Comparison of ENCODE assay signal across 19 cellular contexts in the genomic region with DNA sequence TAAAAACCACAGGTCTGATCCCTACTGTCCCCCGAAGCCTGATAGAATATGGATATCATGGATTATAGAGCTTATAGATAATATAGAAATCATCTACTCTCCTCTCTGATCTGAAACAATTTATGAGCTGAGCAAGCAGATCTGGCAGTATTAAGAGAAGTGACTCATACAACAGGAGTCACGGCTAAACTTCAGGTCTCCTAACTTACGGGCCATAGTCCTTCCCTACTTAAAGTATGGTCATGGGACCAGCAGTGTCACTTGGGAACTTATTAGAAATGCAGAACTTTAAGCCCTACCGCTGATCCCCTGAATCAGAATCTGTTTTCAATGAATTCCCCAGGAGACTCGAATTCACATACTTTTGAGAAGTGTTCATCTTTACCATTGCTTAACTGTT.
"Had no signal": no experiment of that assay in that cellular context is flagged by ENCODE, and none has a peak within 500 bp of the region (broad histone marks: within the 10 kb centered on the region; RNA-seq: fewer than 3 reads in every experiment).

No MANE protein-coding gene starts in this region.

- H3K9me3 ChIP-seq: ascending aorta, esophagus muscularis mucosa, suprapubic skin had no signal

- H3K4me3 Mint-ChIP-seq: activated CD4-positive, alpha-beta memory T cell treated with anti-CD3 and anti-CD28 coated beads for 36 hours; activated CD8-positive, alpha-beta memory T cell treated with anti-CD3 and anti-CD28 coated beads, Interleukin-2, amount 10 ng/mL, durations not matched to agents 7 days and 5 days; activated naive CD4-positive, alpha-beta T cell treated with anti-CD3 and anti-CD28 coated beads, Interleukin-2, amount 10 ng/mL, durations not matched to agents 7 days and 5 days; activated T-cell treated with anti-CD3 and anti-CD28 coated beads, Interleukin-2, amount 50 U/mL, for 24 hours; central memory CD8-positive, alpha-beta T cell; nephron progenitor cell; type B pancreatic cell had no signal

- H3K4me1 Mint-ChIP-seq: activated CD8-positive, alpha-beta memory T cell treated with anti-CD3 and anti-CD28 coated beads, Interleukin-2, amount 10 ng/mL, durations not matched to agents 7 days and 5 days; activated naive CD4-positive, alpha-beta T cell treated with anti-CD3 and anti-CD28 coated beads, Interleukin-2, amount 10 ng/mL, durations not matched to agents 7 days and 5 days; central memory CD8-positive, alpha-beta T cell had no signal

- H3K4me3 ChIP-seq: ascending aorta, coronary artery, esophagus muscularis mucosa, skin epidermis, suprapubic skin had no signal

- H3K27me3 ChIP-seq: ascending aorta, esophagus muscularis mucosa, suprapubic skin had no signal

- H3K4me1 ChIP-seq: ascending aorta, esophagus muscularis mucosa, suprapubic skin had no signal

- DNase-seq: activated CD4-positive, alpha-beta memory T cell treated with anti-CD3 and anti-CD28 coated beads for 36 hours; activated CD8-positive, alpha-beta memory T cell treated with anti-CD3 and anti-CD28 coated beads, Interleukin-2, amount 10 ng/mL, durations not matched to agents 7 days and 5 days; activated naive CD4-positive, alpha-beta T cell treated with anti-CD3 and anti-CD28 coated beads, Interleukin-2, amount 10 ng/mL, durations not matched to agents 7 days and 5 days; activated T-cell treated with anti-CD3 and anti-CD28 coated beads, Interleukin-2, amount 50 U/mL, for 24 hours; glutamatergic neuron; nephron progenitor cell; occipital lobe; right cardiac atrium; stimulated activated naive CD8-positive, alpha-beta T cell treated with anti-CD3 and anti-CD28 coated beads, Interleukin-15, Interleukin-2, amounts not matched to agents 100 U/mL and 50 U/mL, for 24 hours; T-helper 1 cell; T1000 had no signal

- H3K9me3 Mint-ChIP-seq: activated CD4-positive, alpha-beta memory T cell treated with anti-CD3 and anti-CD28 coated beads for 36 hours; activated naive CD4-positive, alpha-beta T cell treated with anti-CD3 and anti-CD28 coated beads, Interleukin-2, amount 10 ng/mL, durations not matched to agents 7 days and 5 days; activated T-cell treated with anti-CD3 and anti-CD28 coated beads, Interleukin-2, amount 50 U/mL, for 24 hours; nephron progenitor cell; type B pancreatic cell had no signal

- H3K36me3 Mint-ChIP-seq: activated CD4-positive, alpha-beta memory T cell treated with anti-CD3 and anti-CD28 coated beads for 36 hours; activated CD8-positive, alpha-beta memory T cell treated with anti-CD3 and anti-CD28 coated beads, Interleukin-2, amount 10 ng/mL, durations not matched to agents 7 days and 5 days; activated naive CD4-positive, alpha-beta T cell treated with anti-CD3 and anti-CD28 coated beads, Interleukin-2, amount 10 ng/mL, durations not matched to agents 7 days and 5 days; type B pancreatic cell had no signal

- H3K27ac ChIP-seq: ascending aorta, coronary artery, esophagus muscularis mucosa, skin epidermis, suprapubic skin, VCaP had no signal

- H3K27ac Mint-ChIP-seq: activated CD4-positive, alpha-beta memory T cell treated with anti-CD3 and anti-CD28 coated beads for 36 hours; activated CD8-positive, alpha-beta memory T cell treated with anti-CD3 and anti-CD28 coated beads, Interleukin-2, amount 10 ng/mL, durations not matched to agents 7 days and 5 days; activated naive CD4-positive, alpha-beta T cell treated with anti-CD3 and anti-CD28 coated beads, Interleukin-2, amount 10 ng/mL, durations not matched to agents 7 days and 5 days; activated T-cell treated with anti-CD3 and anti-CD28 coated beads, Interleukin-2, amount 50 U/mL, for 24 hours; nephron progenitor cell; type B pancreatic cell had no signal

- ATAC-seq: activated CD8-positive, alpha-beta memory T cell treated with anti-CD3 and anti-CD28 coated beads, Interleukin-2, amount 10 ng/mL, durations not matched to agents 7 days and 5 days; right cardiac atrium; stimulated activated naive CD8-positive, alpha-beta T cell treated with anti-CD3 and anti-CD28 coated beads, Interleukin-15, Interleukin-2, amounts not matched to agents 100 U/mL and 50 U/mL, for 24 hours had no signal

- H3K36me3 ChIP-seq: ascending aorta, esophagus muscularis mucosa, suprapubic skin had no signal

- H3K27me3 Mint-ChIP-seq: activated naive CD4-positive, alpha-beta T cell treated with anti-CD3 and anti-CD28 coated beads, Interleukin-2, amount 10 ng/mL, durations not matched to agents 7 days and 5 days; activated T-cell treated with anti-CD3 and anti-CD28 coated beads, Interleukin-2, amount 50 U/mL, for 24 hours; type B pancreatic cell had no signal
